In the genomic region with DNA sequence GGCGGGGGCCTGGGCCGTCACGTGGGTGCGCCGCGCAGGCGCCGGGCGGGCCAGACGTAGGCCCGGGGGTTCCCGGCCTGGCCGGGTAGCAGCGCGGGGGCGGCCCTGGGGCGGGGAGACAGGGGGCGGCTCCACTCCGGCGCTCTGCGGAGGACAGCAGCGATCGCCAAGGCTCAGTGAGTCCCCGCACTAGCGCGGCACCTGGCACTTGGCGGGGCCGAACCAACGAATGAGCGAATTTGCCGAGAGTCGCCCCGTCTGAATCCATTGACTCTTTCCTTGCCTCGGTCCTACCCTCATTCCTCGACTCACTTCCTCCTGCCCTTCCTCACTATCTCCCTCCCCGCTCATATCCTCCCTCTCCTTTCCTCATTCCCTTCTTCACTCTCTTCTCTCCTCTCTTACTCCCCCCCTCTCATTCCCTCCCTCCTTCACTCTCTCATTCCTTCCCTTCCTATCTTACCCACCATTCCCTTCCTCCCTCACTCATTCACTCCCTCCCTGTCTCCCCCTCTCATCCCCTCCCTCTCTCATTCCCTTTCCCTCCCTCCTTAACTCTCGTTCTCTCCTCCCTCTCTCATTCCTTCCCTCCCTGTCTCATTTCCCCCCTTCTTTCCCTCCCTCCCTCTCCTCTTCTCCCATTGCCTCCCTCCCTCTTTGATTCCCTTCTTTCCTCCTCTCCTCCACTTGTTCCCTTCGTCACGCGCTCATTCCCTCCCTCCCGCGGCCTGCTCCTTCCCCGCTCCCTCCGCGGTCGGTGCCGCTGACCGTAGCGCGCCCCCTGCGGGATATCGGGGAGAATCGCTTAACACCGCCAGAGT, we compare ENCODE assay signal across 8 cellular contexts. TPM values are rescaled to one million over a fixed set of nuclear protein-coding genes. Genes with fewer than 3 reads are reported as not detected.
DNase-seq lines count a peak whose midpoint lies in the region; FAIRE-seq lines count a peak whose summit lies in the region.

No MANE protein-coding gene starts in this region.

- H3K9me3 ChIP-seq in MG63 (no peaks in the 10 kb centered on the region), SJSA1 (replicated peaks) (no peaks in the 10 kb centered on the region; the same call in 1 of the 2 replicates), neuronal stem cell (replicated peaks in 1 of 2; ENCODE audit: control insufficient read depth in 2 of 2, insufficient read depth in 1 of 2, low read depth in 1 of 2, low read length in 2 of 2) (no peaks in the 10 kb centered on the region), subcutaneous abdominal adipose tissue (ENCODE audit: control insufficient read depth in 5 of 5, low read length in 5 of 5) (no peaks in the 10 kb centered on the region)

- peak overlapping the region; percentile 82 for H3K14ac ChIP-seq in neuronal stem cell (ENCODE audit: low read length)

- peak overlapping the region; percentile 77 for H3K4me2 ChIP-seq in neuronal stem cell (ENCODE audit: insufficient read depth, low read length, poor library complexity, severe bottlenecking)

- H3K36me3 ChIP-seq in H7 (replicated peaks; ENCODE audit: control insufficient read depth, insufficient read depth, low read length), result no peaks in the 10 kb centered on the region
- H3K36me3 ChIP-seq in MG63, result no peaks in the 10 kb centered on the region; the same call in 1 of the 2 replicates
- H3K36me3 ChIP-seq in SJSA1, result peaks cover 5% of the 10 kb centered on the region
- H3K36me3 ChIP-seq in neuronal stem cell (replicated peaks in 1 of 2; ENCODE audit: control insufficient read depth in 2 of 2, insufficient read depth in 2 of 2, low read length in 2 of 2), result peaks cover 5 to 19% of the 10 kb centered on the region in 2 donors
- H3K36me3 ChIP-seq in subcutaneous abdominal adipose tissue (ENCODE audit: control insufficient read depth in 5 of 5, insufficient read depth in 5 of 5, low read length in 5 of 5), result peaks cover 0 to 6% (median 0%) of the 10 kb centered on the region in 5 donors

- intact Hi-C loops in activated naive CD4-positive, alpha-beta T cell treated with anti-CD3 and anti-CD28 coated beads for 36 hours (cut with micrococcal nuclease), result loop anchor here (1.0 to 5.0 kb wide), 7 partner anchors 11 to 379 kb away; a partner anchor contains a TSS

- H3K4me3 ChIP-seq in H7 (ENCODE audit: insufficient read depth, low read depth, low read length), result peak overlapping the region; percentile 82
- peak overlapping the region; percentile 79 for H3K4me3 ChIP-seq in MG63
- peak overlapping the region; percentile 97 for H3K4me3 ChIP-seq in SJSA1
- peak overlapping the region; percentile 64 to 82 for H3K4me3 ChIP-seq in neuronal stem cell (ENCODE audit: low read length in 2 of 2)
- peak overlapping the region; percentile 75 to 94 (median 86) for H3K4me3 ChIP-seq in subcutaneous abdominal adipose tissue (ENCODE audit: low read depth in 1 of 5, low read length in 5 of 5)

- peak overlapping the region; percentile 90 for H2AFZ ChIP-seq in neuronal stem cell (ENCODE audit: low read length)

- CTCF ChIA-PET in activated naive CD4-positive, alpha-beta T cell treated with anti-CD3 and anti-CD28 coated beads for 36 hours (lab: Charles Lee), result interaction anchor here (1.0 to 1.8 kb wide), 2 partner anchors 31 to 39 kb away, joined by 3 to 5 read pairs; no protein-coding TSS in a partner anchor

- no peak overlapping the region for H2AK5ac ChIP-seq in neuronal stem cell (ENCODE audit: low read depth, low read length)

- peak; percentile 90 for DNase-seq in GDM1 (lab: John Stamatoyannopoulos, UW)
- peak; percentile 99 for DNase-seq in H7
- DNase-seq in MG63, result peak; percentile 93
- peak; percentile 79 to 92 for DNase-seq in SJSA1 (ENCODE audit: low read depth in 1 of 2, low spot score in 2 of 2)
- DNase-seq in activated naive CD4-positive, alpha-beta T cell treated with anti-CD3 and anti-CD28 coated beads for 36 hours, result peak; percentile 92
- DNase-seq in frontal cortex (ENCODE audit: low spot score in 2 of 2), result peak; percentile 97
- peak; percentile 89 for DNase-seq in neuronal stem cell (ENCODE audit: low spot score)

- H4K91ac ChIP-seq in neuronal stem cell (ENCODE audit: low read depth, low read length, poor library complexity), result no peak overlapping the region

- H3K9me3 Mint-ChIP-seq in activated naive CD4-positive, alpha-beta T cell treated with anti-CD3 and anti-CD28 coated beads for 36 hours, result no peaks in the 10 kb centered on the region

- H3K4me1 ChIP-seq in SJSA1 (replicated peaks) (peaks cover 33% of the 10 kb centered on the region), neuronal stem cell (ENCODE audit: control insufficient read depth in 2 of 2, insufficient read depth in 1 of 2, low read depth in 1 of 2, low read length in 2 of 2) (peaks cover 3 to 7% of the 10 kb centered on the region in 2 donors), subcutaneous abdominal adipose tissue (ENCODE audit: control insufficient read depth in 5 of 5, insufficient read depth in 5 of 5, low read length in 5 of 5) (peaks cover 0 to 29% (median 20%) of the 10 kb centered on the region in 5 donors)

- H3K27me3 ChIP-seq in H7 (ENCODE audit: control insufficient read depth, insufficient read depth, low read length) (peaks cover 10% of the 10 kb centered on the region), MG63 (no peaks in the 10 kb centered on the region), SJSA1 (replicated peaks) (no peaks in the 10 kb centered on the region), neuronal stem cell (ENCODE audit: control insufficient read depth in 3 of 3, insufficient read depth in 3 of 3, low read depth in 1 of 3, low read length in 3 of 3) (peaks cover 0 to 5% (median 0%) of the 10 kb centered on the region in 3 experiments), subcutaneous abdominal adipose tissue (ENCODE audit: control insufficient read depth in 5 of 5, insufficient read depth in 4 of 5, low read length in 5 of 5) (no peaks in the 10 kb centered on the region)

- peaks cover 15% of the 10 kb centered on the region for H3K79me1 ChIP-seq in neuronal stem cell (ENCODE audit: low read depth, low read length)

- 100% methylated on average over 2 of the region's 54 CpGs; no CpG with 5 or more reads in 1 of the 2 donors for WGBS in neuronal stem cell (ENCODE audit: extremely low coverage in 2 of 2, insufficient read length in 2 of 2, insufficient replicate concordance in 1 of 2), 2 donors

- H2BK15ac ChIP-seq in neuronal stem cell (ENCODE audit: low read length), result peak overlapping the region; percentile 83

- H2BK5ac ChIP-seq in neuronal stem cell (ENCODE audit: low read length), result peak overlapping the region; percentile 95

- H2BK12ac ChIP-seq in neuronal stem cell (ENCODE audit: low read length), result no peak overlapping the region

- FAIRE-seq in frontal cortex (lab: Jason Lieb, UNC), result no peak

- H3K4ac ChIP-seq in neuronal stem cell (ENCODE audit: low read length), result no peak overlapping the region

- H3K4me3 Mint-ChIP-seq in activated naive CD4-positive, alpha-beta T cell treated with anti-CD3 and anti-CD28 coated beads for 36 hours, result peak overlapping the region; percentile 90

- no peaks in the 10 kb centered on the region for H3K27me3 Mint-ChIP-seq in activated naive CD4-positive, alpha-beta T cell treated with anti-CD3 and anti-CD28 coated beads for 36 hours (ENCODE audit: low read depth)

- H3K23ac ChIP-seq in neuronal stem cell (ENCODE audit: low read depth, low read length, poor library complexity), result peak overlapping the region; percentile 99

- H3K27ac ChIP-seq in SJSA1 (peak overlapping the region; percentile 56), neuronal stem cell (replicated peaks; ENCODE audit: low read length) (peak overlapping the region; percentile 84), subcutaneous abdominal adipose tissue (ENCODE audit: low read depth, low read length) (peak overlapping the region; percentile 97)

- H3K4me1 Mint-ChIP-seq in activated naive CD4-positive, alpha-beta T cell treated with anti-CD3 and anti-CD28 coated beads for 36 hours (ENCODE audit: low read depth), result peaks cover 35% of the 10 kb centered on the region

- H4K8ac ChIP-seq in neuronal stem cell (ENCODE audit: low read depth, low read length), result no peak overlapping the region

- H3K9ac ChIP-seq in neuronal stem cell (ENCODE audit: low read depth, low read length, poor library complexity), result peak overlapping the region; percentile 85
- peak overlapping the region; percentile 82 to 96 (median 88) for H3K9ac ChIP-seq in subcutaneous abdominal adipose tissue (ENCODE audit: low read length in 5 of 5)

- H3K36me3 Mint-ChIP-seq in activated naive CD4-positive, alpha-beta T cell treated with anti-CD3 and anti-CD28 coated beads for 36 hours (ENCODE audit: low read depth), result peaks cover 1% of the 10 kb centered on the region

- H3K18ac ChIP-seq in neuronal stem cell (ENCODE audit: low read length), result peak overlapping the region; percentile 98

- H3K27ac Mint-ChIP-seq in activated naive CD4-positive, alpha-beta T cell treated with anti-CD3 and anti-CD28 coated beads for 36 hours, result peak overlapping the region; percentile 81

- no peak overlapping the region for H2BK120ac ChIP-seq in neuronal stem cell (ENCODE audit: low read depth, low read length)

RNA-seq across cellular contexts. Expression of a gene that starts 0.5 kb away (rescaled TPM):
- total RNA-seq in H7 (2014; rRNA removed; shearing (Covaris generic)), result 21.4 and 28.9 TPM in 2 replicates
- total RNA-seq in MG63 (2014; rRNA removed; shearing (Covaris generic); ENCODE audit: low replicate concordance), result 29.1 and 36.0 TPM in 2 replicates
- total RNA-seq in SJSA1 (2014; rRNA removed; shearing (Covaris generic)), result 13.0 and 24.2 TPM in 2 replicates
- total RNA-seq in activated naive CD4-positive, alpha-beta T cell treated with anti-CD3 and anti-CD28 coated beads for 36 hours, result 10 to 100 TPM; 10.1 to 11.7 TPM
- total RNA-seq in frontal cortex, result 46.9 TPM
- polyA plus RNA-seq in neuronal stem cell (2013, experiment 1 of 2), result 14.3 TPM
- polyA plus RNA-seq in neuronal stem cell (2013, experiment 2 of 2), result 13.8 TPM

RNA-seq across cellular contexts. Expression of a gene that starts 11.3 kb away (rescaled TPM):
- total RNA-seq in H7 (2014; rRNA removed; shearing (Covaris generic)), result 24.4 and 25.3 TPM in 2 replicates
- total RNA-seq in MG63 (2014; rRNA removed; shearing (Covaris generic); ENCODE audit: low replicate concordance), result 17.2 and 34.0 TPM in 2 replicates
- total RNA-seq in SJSA1 (2014; rRNA removed; shearing (Covaris generic)), result 17.7 and 40.2 TPM in 2 replicates
- 100 to 1,000 TPM in 1 of 2 experiments, 10 to 100 TPM in 1; 94.7 to 108 TPM for total RNA-seq in activated naive CD4-positive, alpha-beta T cell treated with anti-CD3 and anti-CD28 coated beads for 36 hours
- 13.0 TPM for total RNA-seq in frontal cortex
- 35.8 TPM for polyA plus RNA-seq in neuronal stem cell (2013, experiment 1 of 2)
- 36.1 TPM for polyA plus RNA-seq in neuronal stem cell (2013, experiment 2 of 2)

RNA-seq across cellular contexts. Expression of a gene that starts 58.4 kb away (rescaled TPM):
- total RNA-seq in H7 (2014; rRNA removed; shearing (Covaris generic)), result 11.5 and 15.0 TPM in 2 replicates
- total RNA-seq in MG63 (2014; rRNA removed; shearing (Covaris generic); ENCODE audit: low replicate concordance), result 22.3 and 32.1 TPM in 2 replicates
- total RNA-seq in SJSA1 (2014; rRNA removed; shearing (Covaris generic)), result 50.5 and 56.5 TPM in 2 replicates
- under 1 TPM; 0.21 to 0.30 TPM for total RNA-seq in activated naive CD4-positive, alpha-beta T cell treated with anti-CD3 and anti-CD28 coated beads for 36 hours
- 1.6 TPM for total RNA-seq in frontal cortex
- polyA plus RNA-seq in neuronal stem cell (2013, experiment 1 of 2), result 3.7 TPM
- polyA plus RNA-seq in neuronal stem cell (2013, experiment 2 of 2), result 2.8 TPM

Comparison
In these comparisons a context has a peak if more than half of its experiments do, and no peak if none do; other contexts are left out.
1. Peak in every context shown above with its lines: DNase-seq, H3K4me3 ChIP-seq and H3K27ac ChIP-seq.